Comparison of ENCODE assay signal across 1 cellular context in genomic region chr14:71321556-71322315, GRCh38.
TF ChIP-seq lines count a peak whose summit lies in the region.

No MANE protein-coding gene starts in this region.

TF ChIP-seq in HepG2, 621 proteins besides CTCF, POLR2A, EP300 and RAD21 (continued from another document and continues in another):
- TF ChIP-seq IKZF5 (CRISPR knock-in tag; IDR thresholded peaks at IDR 0.05): no peak
- TF ChIP-seq TERF1 (CRISPR knock-in tag; IDR thresholded peaks at IDR 0.05): no peak
- no peak for TF ChIP-seq ZNF441 (CRISPR knock-in tag; IDR thresholded peaks at IDR 0.05; ENCODE audit: borderline replicate concordance)
- no peak for TF ChIP-seq ZBTB44 (CRISPR knock-in tag; IDR thresholded peaks at IDR 0.05)
- TF ChIP-seq ZEB1 (IDR thresholded peaks at IDR 0.05; ENCODE audit: insufficient replicate concordance, low read depth): no peak
- no peak for TF ChIP-seq TAF1 (CRISPR knock-in tag; IDR thresholded peaks at IDR 0.05)
- TF ChIP-seq ZBED4 (CRISPR knock-in tag; IDR thresholded peaks at IDR 0.05; ENCODE audit: borderline replicate concordance): no peak
- TF ChIP-seq SRF (IDR thresholded peaks at IDR 0.05; ENCODE audit: low read depth, low read length): no peak
- no peak for TF ChIP-seq ZNF562 (CRISPR knock-in tag; IDR thresholded peaks at IDR 0.05; ENCODE audit: borderline replicate concordance)
- TF ChIP-seq ZNF318 (CRISPR knock-in tag; IDR thresholded peaks at IDR 0.05): no peak
- 0 out of 2 replicates have a peak, but pooled peaks have one; percentile 24 for TF ChIP-seq HMG20A (CRISPR knock-in tag; IDR thresholded peaks at IDR 0.05; ENCODE audit: borderline replicate concordance)
- TF ChIP-seq SP140L (CRISPR knock-in tag; IDR thresholded peaks at IDR 0.05; ENCODE audit: borderline replicate concordance): no peak
- 0 out of 2 replicates have a peak, but pooled peaks have one; percentile 40 for TF ChIP-seq ZNF878 (CRISPR knock-in tag; IDR thresholded peaks at IDR 0.05)
- no peak for TF ChIP-seq HOXA3 (CRISPR knock-in tag; IDR thresholded peaks at IDR 0.05)
- no peak for TF ChIP-seq AHR (CRISPR knock-in tag; IDR thresholded peaks at IDR 0.05)
- no peak for TF ChIP-seq SRSF1 (optimal IDR thresholded peaks at IDR 0.05; ENCODE audit: low read depth, low read length)
- no peak for TF ChIP-seq ZNF414 (CRISPR knock-in tag; IDR thresholded peaks at IDR 0.05)
- TF ChIP-seq MTF1 (CRISPR knock-in tag; IDR thresholded peaks at IDR 0.05): no peak
- 0 out of 2 replicates have a peak, but pooled peaks have one; percentile 11 for TF ChIP-seq ZNF784 (CRISPR knock-in tag; IDR thresholded peaks at IDR 0.05; ENCODE audit: borderline replicate concordance)
- no peak for TF ChIP-seq ZBTB1 (CRISPR knock-in tag; IDR thresholded peaks at IDR 0.05; ENCODE audit: borderline replicate concordance)
- TF ChIP-seq ZNF891 (CRISPR knock-in tag; IDR thresholded peaks at IDR 0.05): no peak
- no peak for TF ChIP-seq SOX6 (IDR thresholded peaks at IDR 0.05)
- peak; percentile 33 for TF ChIP-seq SOX6 (CRISPR knock-in tag; IDR thresholded peaks at IDR 0.05)
- TF ChIP-seq MTF2 (CRISPR knock-in tag; IDR thresholded peaks at IDR 0.05; ENCODE audit: borderline replicate concordance): no peak
- no peak for TF ChIP-seq REL (CRISPR knock-in tag; conservative IDR thresholded peaks at IDR 0.05)
- TF ChIP-seq FOXP1 (IDR thresholded peaks at IDR 0.05): no peak
- no peak for TF ChIP-seq FOXP1 (CRISPR knock-in tag; IDR thresholded peaks at IDR 0.05)
- TF ChIP-seq ZNF567 (CRISPR knock-in tag; IDR thresholded peaks at IDR 0.05; ENCODE audit: borderline replicate concordance): no peak
- no peak for TF ChIP-seq ZNF552 (CRISPR knock-in tag; IDR thresholded peaks at IDR 0.05; ENCODE audit: borderline replicate concordance)
- TF ChIP-seq ATF2 (CRISPR knock-in tag; IDR thresholded peaks at IDR 0.05): no peak
- peak; percentile 10; the same call in 1 of the 2 replicates for TF ChIP-seq CEBPB (IDR thresholded peaks at IDR 0.05; ENCODE audit: borderline replicate concordance, low read depth, low read length)
- no peak for TF ChIP-seq ZNF569 (CRISPR knock-in tag; IDR thresholded peaks at IDR 0.05; ENCODE audit: borderline replicate concordance)
- no peak for TF ChIP-seq MAZ (IDR thresholded peaks at IDR 0.05; ENCODE audit: borderline replicate concordance, low read depth, low read length)
- 0 out of 2 replicates have a peak, but pooled peaks have one; percentile 3 for TF ChIP-seq MAZ (CRISPR knock-in tag; IDR thresholded peaks at IDR 0.05; ENCODE audit: low read depth)
- no peak for TF ChIP-seq ZBTB43 (CRISPR knock-in tag; conservative IDR thresholded peaks at IDR 0.05)
- no peak for TF ChIP-seq HDAC2 (CRISPR knock-in tag; IDR thresholded peaks at IDR 0.05)
- peak; percentile 36 for TF ChIP-seq TBX2 (CRISPR knock-in tag; IDR thresholded peaks at IDR 0.05; ENCODE audit: borderline replicate concordance)
- no peak for TF ChIP-seq SOX13 (IDR thresholded peaks at IDR 0.05)
- peak in 1 of 2 experiments; percentile 63; a peak in 1 of 4 replicates for TF ChIP-seq SOX13 (CRISPR knock-in tag; conservative IDR thresholded peaks at IDR 0.05 in 1 of 2, IDR thresholded peaks at IDR 0.05 in 1 of 2)
- TF ChIP-seq MLLT10 (CRISPR knock-in tag; IDR thresholded peaks at IDR 0.05): no peak
- TF ChIP-seq NFE2L1 (CRISPR knock-in tag; IDR thresholded peaks at IDR 0.05; ENCODE audit: borderline replicate concordance): no peak
- no peak for TF ChIP-seq SRSF4 (IDR thresholded peaks at IDR 0.05; ENCODE audit: low read depth, low read length, poor library complexity, severe bottlenecking)
- no peak for TF ChIP-seq NR2F2 (IDR thresholded peaks at IDR 0.05; ENCODE audit: borderline replicate concordance, low read depth)
- no peak for TF ChIP-seq ZNF761 (CRISPR knock-in tag; conservative IDR thresholded peaks at IDR 0.05)
- 0 out of 2 replicates have a peak, but pooled peaks have one; percentile 4 for TF ChIP-seq EED (CRISPR knock-in tag; IDR thresholded peaks at IDR 0.05)
